14 cellular contexts compared by ENCODE assay signal in the genomic region with DNA sequence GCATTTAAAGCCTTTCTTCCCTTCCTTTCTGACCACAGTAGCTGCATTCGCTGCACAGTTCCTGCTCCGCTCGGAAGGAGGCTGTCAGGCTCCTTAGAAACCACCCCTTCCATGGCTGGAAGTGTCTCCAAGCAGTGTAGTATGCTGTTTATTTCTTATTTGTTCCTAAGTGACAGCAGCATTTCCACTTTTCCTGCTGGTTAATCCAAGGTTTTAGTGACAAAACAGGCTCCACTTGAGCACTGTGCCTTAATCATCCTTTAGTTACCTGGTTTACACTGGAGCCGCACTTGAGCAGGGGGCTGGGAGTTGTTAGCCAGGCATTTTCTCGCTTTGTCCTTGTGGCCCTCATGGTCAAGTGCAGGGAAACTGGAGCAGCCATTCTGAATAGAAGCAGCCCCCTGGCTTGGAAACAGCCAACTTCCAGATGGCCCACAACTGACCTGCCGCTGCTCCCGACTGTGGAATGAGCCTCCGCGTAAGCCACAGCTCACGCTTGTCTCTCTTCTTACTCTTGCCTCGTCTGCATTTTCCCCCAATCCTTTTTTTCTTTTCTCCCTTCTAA.
"Had no signal": no experiment of that assay in that cellular context is flagged by ENCODE, and none has a peak within 500 bp of the region (broad histone marks: within the 10 kb centered on the region; RNA-seq: fewer than 3 reads in every experiment).

No MANE protein-coding gene starts in this region.

- H3K27ac Mint-ChIP-seq: activated naive CD4-positive, alpha-beta T cell treated with anti-CD3 and anti-CD28 coated beads, Interleukin-2, amount 50 U/mL, for 72 hours; dendritic cell treated with granulocyte-macrophage colony-stimulating factor and Interleukin-4, amounts not matched to agents 40 ng/mL and 50 ng/mL, for 4 days; naive thymus-derived CD4-positive, alpha-beta T cell; progenitor cell of endocrine pancreas; stimulated activated effector memory CD8-positive, alpha-beta T cell treated with anti-CD3 and anti-CD28 coated beads, Interleukin-12 subunit alpha, Interleukin-12 subunit beta, amount 100 ng/mL, for 72 hours; T-helper 17 cell had no signal

- H3K36me3 Mint-ChIP-seq: activated naive CD4-positive, alpha-beta T cell treated with anti-CD3 and anti-CD28 coated beads, Interleukin-2, amount 50 U/mL, for 72 hours; naive thymus-derived CD4-positive, alpha-beta T cell; stimulated activated effector memory CD8-positive, alpha-beta T cell treated with anti-CD3 and anti-CD28 coated beads, Interleukin-12 subunit alpha, Interleukin-12 subunit beta, amount 100 ng/mL, for 72 hours had no signal

- H3K36me3 ChIP-seq: right lobe of liver, tibial artery had no signal

- H3K9me3 ChIP-seq: right lobe of liver, tibial artery had no signal

- H3K27me3 ChIP-seq: right lobe of liver, tibial artery had no signal

- H3K4me3 ChIP-seq: right lobe of liver, tibial artery had no signal

- H3K9me3 Mint-ChIP-seq: dendritic cell treated with granulocyte-macrophage colony-stimulating factor and Interleukin-4, amounts not matched to agents 40 ng/mL and 50 ng/mL, for 4 days had no signal

- H3K4me3 Mint-ChIP-seq: dendritic cell treated with granulocyte-macrophage colony-stimulating factor and Interleukin-4, amounts not matched to agents 40 ng/mL and 50 ng/mL, for 4 days; naive thymus-derived CD4-positive, alpha-beta T cell; stimulated activated effector memory CD8-positive, alpha-beta T cell treated with anti-CD3 and anti-CD28 coated beads, Interleukin-12 subunit alpha, Interleukin-12 subunit beta, amount 100 ng/mL, for 72 hours; T-helper 17 cell had no signal

- H3K27me3 Mint-ChIP-seq: dendritic cell treated with granulocyte-macrophage colony-stimulating factor and Interleukin-4, amounts not matched to agents 40 ng/mL and 50 ng/mL, for 4 days; naive thymus-derived CD4-positive, alpha-beta T cell; T-helper 17 cell had no signal

- H3K27ac ChIP-seq: right lobe of liver, tibial artery had no signal

- H3K4me1 Mint-ChIP-seq: naive thymus-derived CD4-positive, alpha-beta T cell; stimulated activated effector memory CD8-positive, alpha-beta T cell treated with anti-CD3 and anti-CD28 coated beads, Interleukin-12 subunit alpha, Interleukin-12 subunit beta, amount 100 ng/mL, for 72 hours; T-helper 17 cell had no signal

- DNase-seq: activated CD4-positive, alpha-beta T cell treated with anti-CD3 and anti-CD28 coated beads, Interleukin-2, amount 50 U/mL, for 1 hour; activated effector memory CD4-positive, alpha-beta T cell treated with Interleukin-2 at 50 U/mL for 16 hours; amniotic stem cell; cerebellar nuclear complex; left colon; naive thymus-derived CD4-positive, alpha-beta T cell; occipital lobe; right lobe of liver; T-helper 17 cell; tibial artery had no signal

- H3K4me1 ChIP-seq: right lobe of liver, tibial artery had no signal
